In the genomic region with DNA sequence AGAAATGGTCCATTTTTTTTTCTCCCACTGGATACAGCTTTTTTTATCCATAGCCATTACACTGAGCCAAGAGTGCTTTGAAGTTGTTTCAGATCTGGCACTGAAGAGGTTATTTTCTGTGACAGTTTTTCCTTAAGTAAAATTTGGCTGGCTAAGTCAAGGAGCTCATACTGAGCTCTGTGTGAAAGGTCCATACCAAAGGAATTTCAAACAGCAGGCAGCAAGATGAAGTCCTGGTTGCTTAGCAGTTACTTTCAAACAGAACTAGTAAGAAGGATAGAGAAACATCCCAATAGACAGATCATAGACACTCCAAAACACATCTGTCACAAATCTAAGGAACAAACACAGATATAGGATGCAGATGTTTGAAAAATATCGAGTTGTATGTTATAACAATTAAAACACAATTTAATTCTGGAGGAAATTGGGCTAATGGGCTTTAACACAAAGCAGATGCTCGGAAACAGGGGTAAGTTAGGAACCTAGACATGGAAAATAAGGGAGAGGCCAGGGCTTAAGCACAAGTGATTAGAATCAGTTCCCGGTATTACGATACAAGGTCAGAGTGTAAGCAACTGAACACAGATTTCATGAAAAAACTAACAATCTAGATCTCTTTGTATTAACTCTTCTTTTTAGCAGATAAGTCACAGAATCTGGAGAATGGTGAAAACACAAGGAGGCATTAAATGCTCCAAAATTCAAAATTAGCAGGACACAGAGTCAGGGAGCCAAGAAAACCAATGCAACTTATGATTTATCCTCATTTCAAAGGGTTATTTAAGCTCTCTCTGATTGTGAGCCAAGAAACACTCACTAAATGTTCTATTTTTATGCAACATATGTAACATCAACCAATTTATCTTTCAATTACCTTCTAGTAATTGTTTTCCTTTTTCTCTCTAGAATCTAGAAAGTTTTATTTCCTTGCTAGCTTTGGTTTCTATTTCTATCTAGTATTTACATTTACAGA, we compare ENCODE assay signal across 15 cellular contexts.
DNase-seq lines count a peak whose midpoint lies in the region; ATAC-seq and TF ChIP-seq lines count a peak whose summit lies in the region.
"Had no signal": no experiment of that assay in that cellular context is flagged by ENCODE, and none has a peak within 500 bp of the region (broad histone marks: within the 10 kb centered on the region; RNA-seq: fewer than 3 reads in every experiment).

No MANE protein-coding gene starts in this region.

- ATAC-seq in HG02610 (IDR thresholded peaks at IDR 0.05; ENCODE audit: unreplicated experiment) (no peak), HG02973 (IDR thresholded peaks at IDR 0.05; ENCODE audit: unreplicated experiment) (no peak), HG03159 (IDR thresholded peaks at IDR 0.05; ENCODE audit: unreplicated experiment) (no peak)
- ATAC-seq: esophagus mucosa; stimulated activated effector memory CD8-positive, alpha-beta T cell treated with anti-CD3 and anti-CD28 coated beads, Interleukin-12 subunit alpha, Interleukin-12 subunit beta, amount 100 ng/mL, for 72 hours had no signal

- no peak for TF ChIP-seq CTCF in astrocyte of the spinal cord (IDR thresholded peaks at IDR 0.05; ENCODE audit: low read depth, low read length)

- DNase-seq in NCI-H446 treated with DMSO at 0.1 percent for 48 hours (lab: John Stamatoyannopoulos, UW) (peak; percentile 3), NCI-H446 (lab: John Stamatoyannopoulos, UW) (no peak), astrocyte of the spinal cord (ENCODE audit: low read depth, low spot score) (peak; percentile 88), iPS DF 19.7 (ENCODE audit: low read depth, low spot score) (peak; percentile 3), mesenteric fat pad (ENCODE audit: low spot score) (no peak)
- DNase-seq: activated naive CD8-positive, alpha-beta T cell treated with anti-CD3 and anti-CD28 coated beads for 36 hours; activated T-cell treated with anti-CD3 and anti-CD28 coated beads, Interleukin-2, amount 50 U/mL, for 1 hour; RPMI8226; sigmoid colon; trophoblast cell had no signal

- H3K4me3 ChIP-seq in astrocyte of the spinal cord (ENCODE audit: low read depth, low read length), result no peak overlapping the region
- H3K4me3 ChIP-seq: sigmoid colon had no signal

- in situ Hi-C loops in astrocyte of the spinal cord (cut with HindIII; ENCODE audit: low sequenced_read_pairs), result no loop called here

Comparison
In these comparisons a context has a peak if more than half of its experiments do, and no peak if none do; other contexts are left out.
1. DNase-seq: peak in NCI-H446 treated with DMSO at 0.1 percent for 48 hours (single experiment), astrocyte of the spinal cord (single experiment) and iPS DF 19.7 (single experiment); none in NCI-H446 (0 of 2) and mesenteric fat pad (single experiment).